Comparison of ENCODE assay signal across 8 cellular contexts in genomic region chr1:45522324-45523104, GRCh38. TPM values are rescaled to one million over a fixed set of nuclear protein-coding genes. Genes with fewer than 3 reads are reported as not detected.
DNase-seq lines count a peak whose midpoint lies in the region; ATAC-seq and TF ChIP-seq lines count a peak whose summit lies in the region.

No MANE protein-coding gene starts in this region.

- TF ChIP-seq POLR2A in suprapubic skin (IDR thresholded peaks at IDR 0.05), result no peak

- peaks cover 15 to 38% (median 26%) of the 10 kb centered on the region in 4 donors for H3K4me1 Mint-ChIP-seq in CD4-positive, CD25-positive, alpha-beta regulatory T cell
- peaks cover 48% of the 10 kb centered on the region for H3K4me1 Mint-ChIP-seq in HFFc6 (ENCODE audit: low read depth)
- H3K4me1 Mint-ChIP-seq in activated naive CD8-positive, alpha-beta T cell treated with anti-CD3 and anti-CD28 coated beads for 36 hours, result peaks cover 40% of the 10 kb centered on the region

- ATAC-seq in CD4-positive, CD25-positive, alpha-beta regulatory T cell (ENCODE audit: low read depth in 2 of 2), result no peak
- no peak for ATAC-seq in left colon
- no peak for ATAC-seq in GM18520 (IDR thresholded peaks at IDR 0.05; ENCODE audit: unreplicated experiment)

- intact Hi-C loops in left colon (cut with DNase I, micrococcal nuclease), result no loop called here

- no peaks in the 10 kb centered on the region for H3K9me3 ChIP-seq in CD4-positive, CD25-positive, alpha-beta regulatory T cell (ENCODE audit: control insufficient read depth in 2 of 2, low read length in 2 of 2)
- H3K9me3 ChIP-seq in suprapubic skin, result no peaks in the 10 kb centered on the region

- peak overlapping the region; percentile 88 to 99 (median 91) for H3K27ac Mint-ChIP-seq in CD4-positive, CD25-positive, alpha-beta regulatory T cell
- peak overlapping the region; percentile 98 for H3K27ac Mint-ChIP-seq in HFFc6
- H3K27ac Mint-ChIP-seq in activated naive CD8-positive, alpha-beta T cell treated with anti-CD3 and anti-CD28 coated beads for 36 hours, result peak overlapping the region; percentile 92

- 61% methylated on average over 21 of the region's 21 CpGs for WGBS in suprapubic skin

- no peaks in the 10 kb centered on the region for H3K27me3 ChIP-seq in CD4-positive, CD25-positive, alpha-beta regulatory T cell (ENCODE audit: control insufficient read depth, insufficient read depth, low read length)
- H3K27me3 ChIP-seq in kidney epithelial cell (ENCODE audit: control insufficient read depth, insufficient read depth, low read length) (no peaks in the 10 kb centered on the region), suprapubic skin (no peaks in the 10 kb centered on the region)

- peak overlapping the region; percentile 77 for H3K4me3 ChIP-seq in CD4-positive, CD25-positive, alpha-beta regulatory T cell (ENCODE audit: low read depth, low read length)
- peak overlapping the region; percentile 86 for H3K4me3 ChIP-seq in kidney epithelial cell (ENCODE audit: low read depth, low read length)
- peak overlapping the region; percentile 83 for H3K4me3 ChIP-seq in suprapubic skin

- H3K36me3 Mint-ChIP-seq in CD4-positive, CD25-positive, alpha-beta regulatory T cell, result no peaks in the 10 kb centered on the region
- H3K36me3 Mint-ChIP-seq in HFFc6 (ENCODE audit: low read depth), result peaks cover 15% of the 10 kb centered on the region; the same call in 1 of the 2 replicates
- peaks cover 20% of the 10 kb centered on the region for H3K36me3 Mint-ChIP-seq in activated naive CD8-positive, alpha-beta T cell treated with anti-CD3 and anti-CD28 coated beads for 36 hours

- peaks cover 32% of the 10 kb centered on the region for H3K4me1 ChIP-seq in CD4-positive, CD25-positive, alpha-beta regulatory T cell (ENCODE audit: control insufficient read depth, insufficient read depth, low read length, poor library complexity, severe bottlenecking)
- H3K4me1 ChIP-seq in suprapubic skin, result peaks cover 30% of the 10 kb centered on the region

- peak overlapping the region; percentile 90 to 97 (median 94) for H3K4me3 Mint-ChIP-seq in CD4-positive, CD25-positive, alpha-beta regulatory T cell
- peak overlapping the region; percentile 98 for H3K4me3 Mint-ChIP-seq in HFFc6
- peak overlapping the region; percentile 93 for H3K4me3 Mint-ChIP-seq in activated naive CD8-positive, alpha-beta T cell treated with anti-CD3 and anti-CD28 coated beads for 36 hours

- no peak for TF ChIP-seq EP300 in suprapubic skin (IDR thresholded peaks at IDR 0.05)

- TF ChIP-seq CTCF in HFFc6 (IDR thresholded peaks at IDR 0.05) (no peak), kidney epithelial cell (IDR thresholded peaks at IDR 0.05; ENCODE audit: insufficient read depth, low read length, poor library complexity, severe bottlenecking) (no peak), suprapubic skin (IDR thresholded peaks at IDR 0.05) (no peak)

- peaks cover 7% of the 10 kb centered on the region for H3K27me3 Mint-ChIP-seq in CD4-positive, CD25-positive, alpha-beta regulatory T cell
- H3K27me3 Mint-ChIP-seq in HFFc6 (ENCODE audit: insufficient read depth), result peaks cover 11% of the 10 kb centered on the region
- peaks cover 8% of the 10 kb centered on the region for H3K27me3 Mint-ChIP-seq in activated naive CD8-positive, alpha-beta T cell treated with anti-CD3 and anti-CD28 coated beads for 36 hours

- no peaks in the 10 kb centered on the region for H3K36me3 ChIP-seq in CD4-positive, CD25-positive, alpha-beta regulatory T cell (ENCODE audit: control insufficient read depth, insufficient read depth, low read length)
- H3K36me3 ChIP-seq in kidney epithelial cell (ENCODE audit: control insufficient read depth, insufficient read depth, low read length), result no peaks in the 10 kb centered on the region
- peaks cover 8% of the 10 kb centered on the region for H3K36me3 ChIP-seq in suprapubic skin

- H3K9me3 Mint-ChIP-seq in CD4-positive, CD25-positive, alpha-beta regulatory T cell, result no peaks in the 10 kb centered on the region
- H3K9me3 Mint-ChIP-seq in HFFc6, result no peaks in the 10 kb centered on the region; the same call in 1 of the 2 replicates
- H3K9me3 Mint-ChIP-seq in activated naive CD8-positive, alpha-beta T cell treated with anti-CD3 and anti-CD28 coated beads for 36 hours, result no peaks in the 10 kb centered on the region

- DNase-seq in CD4-positive, CD25-positive, alpha-beta regulatory T cell, result peak in 1 of 3 donors; percentile 58
- DNase-seq in HFFc6 (peak; percentile 56), kidney epithelial cell (ENCODE audit: low read depth) (no peak), suprapubic skin (ENCODE audit: low spot score in 2 of 2) (no peak), COLO668 (lab: John Stamatoyannopoulos, UW; ENCODE audit: unreplicated experiment) (no peak), left colon (no peak)
- DNase-seq in activated naive CD8-positive, alpha-beta T cell treated with anti-CD3 and anti-CD28 coated beads for 36 hours, result no peak

- H3K27ac ChIP-seq in CD4-positive, CD25-positive, alpha-beta regulatory T cell (ENCODE audit: insufficient read depth, low read length, poor library complexity, severe bottlenecking), result peak overlapping the region; percentile 78
- peak overlapping the region; percentile 89 for H3K27ac ChIP-seq in suprapubic skin

RNA-seq across cellular contexts. Expression of gene PRDX1, which starts 0.8 kb away (rescaled TPM):
- 96.7 TPM for total RNA-seq in CD4-positive, CD25-positive, alpha-beta regulatory T cell
- 100 to 1,000 TPM; 287 to 384 (median 351) TPM for polyA plus RNA-seq in CD4-positive, CD25-positive, alpha-beta regulatory T cell
- total RNA-seq in HFFc6 (2021; fragmentation: NEBNext Ultra II Directional; extraction: Animal tissue kit (Norgen Biotek cat#: 25700)), result 1,000 to 10,000 TPM in 3 of 6 experiments, 100 to 1,000 TPM in 3; 798 to 1,123 (median 999) TPM
- 100 to 1,000 TPM; 746 to 755 TPM for total RNA-seq in activated naive CD8-positive, alpha-beta T cell treated with anti-CD3 and anti-CD28 coated beads for 36 hours
- total RNA-seq in kidney epithelial cell (242 and 298 TPM in 2 replicates), suprapubic skin (100 to 1,000 TPM; 134 to 365 (median 296) TPM), left colon (100 to 1,000 TPM; 286 to 299 TPM)

RNA-seq across cellular contexts. Expression of gene MMACHC, which starts 22.4 kb away (rescaled TPM):
- 0.84 TPM for total RNA-seq in CD4-positive, CD25-positive, alpha-beta regulatory T cell
- polyA plus RNA-seq in CD4-positive, CD25-positive, alpha-beta regulatory T cell, result under 1 TPM in 3 of 4 donors, not detected in 1; 0.09 to 0.33 (median 0.14) TPM
- 10 to 100 TPM; 11.1 to 12.9 (median 12.4) TPM for total RNA-seq in HFFc6 (2021; fragmentation: NEBNext Ultra II Directional; extraction: Animal tissue kit (Norgen Biotek cat#: 25700))
- total RNA-seq in activated naive CD8-positive, alpha-beta T cell treated with anti-CD3 and anti-CD28 coated beads for 36 hours, result 10 to 100 TPM; 10.3 to 10.5 TPM
- 7.6 and 8.2 TPM in 2 replicates for total RNA-seq in kidney epithelial cell
- 1 to 10 TPM; 2.3 to 4.2 (median 3.1) TPM for total RNA-seq in suprapubic skin
- 10 to 100 TPM in 1 of 2 donors, 1 to 10 TPM in 1; 8.4 to 15.9 TPM for total RNA-seq in left colon

RNA-seq across cellular contexts. Expression of gene CCDC163, which starts 22.6 kb away (rescaled TPM):
- 0.89 TPM for total RNA-seq in CD4-positive, CD25-positive, alpha-beta regulatory T cell
- 1 to 10 TPM; 1.9 to 8.8 (median 5.6) TPM for polyA plus RNA-seq in CD4-positive, CD25-positive, alpha-beta regulatory T cell
- 1 to 10 TPM; 1.3 to 2.4 (median 1.7) TPM for total RNA-seq in HFFc6 (2021; fragmentation: NEBNext Ultra II Directional; extraction: Animal tissue kit (Norgen Biotek cat#: 25700))
- 1 to 10 TPM; 5.2 to 5.5 TPM for total RNA-seq in activated naive CD8-positive, alpha-beta T cell treated with anti-CD3 and anti-CD28 coated beads for 36 hours
- 3.4 and 3.8 TPM in 2 replicates for total RNA-seq in kidney epithelial cell
- total RNA-seq in suprapubic skin, result 1 to 10 TPM in 1 of 4 donors, under 1 TPM in 3; 0.64 to 1.3 (median 0.83) TPM
- 1 to 10 TPM; 1.6 to 3.5 TPM for total RNA-seq in left colon

RNA-seq across cellular contexts. Expression of gene AKR1A1, which starts 28.1 kb away (rescaled TPM):
- total RNA-seq in CD4-positive, CD25-positive, alpha-beta regulatory T cell, result 53.1 TPM
- polyA plus RNA-seq in CD4-positive, CD25-positive, alpha-beta regulatory T cell, result 100 to 1,000 TPM in 2 of 4 donors, 10 to 100 TPM in 2; 78.7 to 117 (median 97.0) TPM
- total RNA-seq in HFFc6 (2021; fragmentation: NEBNext Ultra II Directional; extraction: Animal tissue kit (Norgen Biotek cat#: 25700)), result 100 to 1,000 TPM; 105 to 125 (median 119) TPM
- 100 to 1,000 TPM; 181 to 203 TPM for total RNA-seq in activated naive CD8-positive, alpha-beta T cell treated with anti-CD3 and anti-CD28 coated beads for 36 hours
- total RNA-seq in kidney epithelial cell (137 and 158 TPM in 2 replicates), suprapubic skin (10 to 100 TPM; 60.1 to 87.1 (median 82.8) TPM), left colon (100 to 1,000 TPM; 186 to 220 TPM)

RNA-seq across cellular contexts. Expression of gene TESK2, which starts 31.6 kb away (rescaled TPM):
- total RNA-seq in CD4-positive, CD25-positive, alpha-beta regulatory T cell, result 5.3 TPM
- 1 to 10 TPM; 2.9 to 4.5 (median 3.7) TPM for polyA plus RNA-seq in CD4-positive, CD25-positive, alpha-beta regulatory T cell
- 1 to 10 TPM in 2 of 6 experiments, under 1 TPM in 4; 0.54 to 1.4 (median 0.82) TPM for total RNA-seq in HFFc6 (2021; fragmentation: NEBNext Ultra II Directional; extraction: Animal tissue kit (Norgen Biotek cat#: 25700))
- 1 to 10 TPM; 2.4 to 2.9 TPM for total RNA-seq in activated naive CD8-positive, alpha-beta T cell treated with anti-CD3 and anti-CD28 coated beads for 36 hours
- total RNA-seq in kidney epithelial cell (2.1 and 2.5 TPM in 2 replicates), suprapubic skin (10 to 100 TPM; 16.0 to 28.9 (median 22.8) TPM), left colon (10 to 100 TPM in 1 of 2 donors, 1 to 10 TPM in 1; 8.4 to 17.5 TPM)
